In genomic region chr11:65148657-65149056, GRCh38 we compare ENCODE assay signal across 31 cellular contexts. TPM values are rescaled to one million over a fixed set of nuclear protein-coding genes. Genes with fewer than 3 reads are reported as not detected.
"Had no signal": no experiment of that assay in that cellular context is flagged by ENCODE, and none has a peak within 500 bp of the region (broad histone marks: within the 10 kb centered on the region; RNA-seq: fewer than 3 reads in every experiment).

No MANE protein-coding gene starts in this region.

- DNase-seq: activated B cell treated with CpG ODN at 0.5 μM for 24 hours; activated CD4-positive, alpha-beta T cell treated with anti-CD3 and anti-CD28 coated beads for 48 hours; activated CD4-positive, alpha-beta T cell treated with anti-CD3 and anti-CD28 coated beads, Interleukin-2, amount 50 U/mL, for 4 hours; activated CD4-positive, CD25-positive, alpha-beta regulatory T cell treated with anti-CD3 and anti-CD28 coated beads, Interleukin-2, amount 50 U/mL, for 72 hours; activated CD8-positive, alpha-beta T cell treated with anti-CD3 and anti-CD28 coated beads for 36 hours; activated effector memory CD4-positive, alpha-beta T cell treated with anti-CD3 and anti-CD28 coated beads, Interleukin-2, amount 50 U/mL, for 16 hours; activated naive CD4-positive, alpha-beta T cell; activated naive CD4-positive, alpha-beta T cell treated with anti-CD3 and anti-CD28 coated beads, Interleukin-2, amount 50 U/mL, for 16 hours; activated naive CD8-positive, alpha-beta T cell treated with anti-CD3 and anti-CD28 coated beads for 36 hours; activated T-cell treated with anti-CD3 and anti-CD28 coated beads, Interleukin-2, amount 50 U/mL, for 1 hour; activated T-cell treated with anti-CD3 and anti-CD28 coated beads, Interleukin-2, amount 50 U/mL, for 72 hours; amniotic stem cell; brain microvascular endothelial cell; central memory CD4-positive, alpha-beta T cell; NCI-H1105; NCI-H1417 treated with DMSO at 0.1 percent for 48 hours; NCI-H187 treated with DMSO at 0.1 percent for 48 hours; NCI-H2081; NCI-H226; NCI-H446 treated with DMSO at 0.1 percent for 48 hours; SHP77 treated with DMSO at 0.1 percent for 48 hours; SK-N-SH had no signal

- H3K27me3 ChIP-seq: brain microvascular endothelial cell, SJSA1 had no signal

- H3K9ac ChIP-seq: KMS-11, SK-N-SH had no signal

- ATAC-seq: activated CD8-positive, alpha-beta T cell treated with anti-CD3 and anti-CD28 coated beads for 36 hours; activated T-cell treated with anti-CD3 and anti-CD28 coated beads, Interleukin-2, amount 50 U/mL, for 72 hours; activated T-helper 17 cell treated with anti-CD3 and anti-CD28 coated beads, Interleukin-2, amount 50 U/mL, for 72 hours; Panc1 had no signal

- H3K4me2 ChIP-seq: KMS-11, SK-N-SH had no signal

- H3K4me3 ChIP-seq: SJSA1 had no signal

- H3K36me3 ChIP-seq: brain microvascular endothelial cell, SJSA1 had no signal

- H3K27ac ChIP-seq: brain microvascular endothelial cell, KMS-11, SJSA1 had no signal

- H3K9me2 ChIP-seq: SK-N-SH had no signal

- H3K9me3 ChIP-seq: SK-N-SH had no signal

RNA-seq across cellular contexts. Expression of gene SPDYC, which starts 21.4 kb away (rescaled TPM):
- total RNA-seq: activated B cell treated with CpG ODN at 0.5 μM for 24 hours; activated CD8-positive, alpha-beta memory T cell treated with anti-CD3 and anti-CD28 coated beads for 36 hours; activated CD8-positive, alpha-beta T cell treated with anti-CD3 and anti-CD28 coated beads for 36 hours; activated naive CD8-positive, alpha-beta T cell treated with anti-CD3 and anti-CD28 coated beads for 36 hours; activated T-cell treated with anti-CD3 and anti-CD28 coated beads, Interleukin-2, amount 50 U/mL, for 72 hours; activated T-helper 17 cell treated with anti-CD3 and anti-CD28 coated beads, Interleukin-2, amount 50 U/mL, for 72 hours; aorta; cerebellum; LHCN-M2; RPMI7951; SJSA1 had no signal
- polyA plus RNA-seq: aorta, SK-N-SH had no signal
